ENCODE assay signal across 17 cellular contexts in genomic region chr9:89534464-89534863, GRCh38. TPM values are rescaled to one million over a fixed set of nuclear protein-coding genes. Genes with fewer than 3 reads are reported as not detected.
DNase-seq lines count a peak whose midpoint lies in the region; ATAC-seq and TF ChIP-seq lines count a peak whose summit lies in the region.
"Had no signal": no experiment of that assay in that cellular context is flagged by ENCODE, and none has a peak within 500 bp of the region (broad histone marks: within the 10 kb centered on the region; RNA-seq: fewer than 3 reads in every experiment).

No MANE protein-coding gene starts in this region.

- DNase-seq in CD4-positive, alpha-beta T cell = no peak
- DNase-seq in DND-41 (no peak), nephron progenitor cell (peak; percentile 42), Ammon's horn (ENCODE audit: low spot score) (no peak), hypothalamus (lab: John Stamatoyannopoulos, UW) (no peak)
- no peak for DNase-seq in activated naive CD8-positive, alpha-beta T cell treated with anti-CD3 and anti-CD28 coated beads, Interleukin-2, amount 50 U/mL, for 24 hours
- DNase-seq: brain microvascular endothelial cell; heart left ventricle; NCI-H1436 treated with DMSO at 0.1 percent for 48 hours; NCI-H2227 treated with DMSO at 0.1 percent for 48 hours; NK-92 treated with Interleukin-12 subunit alpha and Interleukin-12 subunit beta, amount 100 ng/mL, for 24 hours had no signal

- intact Hi-C loops in CD4-positive, alpha-beta T cell (cut with DNase I, micrococcal nuclease) = no loop called here

- peak overlapping the region; percentile 94 for H3K27ac Mint-ChIP-seq in CD4-positive, alpha-beta T cell
- peak overlapping the region; percentile 89 for H3K27ac Mint-ChIP-seq in activated naive CD8-positive, alpha-beta T cell treated with anti-CD3 and anti-CD28 coated beads, Interleukin-2, amount 50 U/mL, for 24 hours
- H3K27ac Mint-ChIP-seq in nephron progenitor cell = peak overlapping the region; percentile 14
- H3K27ac Mint-ChIP-seq: dendritic cell treated with granulocyte-macrophage colony-stimulating factor and Interleukin-4, amounts not matched to agents 40 ng/mL and 50 ng/mL, for 4 days; progenitor cell of endocrine pancreas had no signal

- H3K4me3 ChIP-seq in DND-41 (ENCODE audit: low read depth in 1 of 2, low read length in 2 of 2) = no peak overlapping the region
- H3K4me3 ChIP-seq: BLaER1 treated with 17β-estradiol and CSF1 and Interleukin-3, amounts not matched to agents 10 nM and 100 nM; esophagus muscularis mucosa; heart left ventricle had no signal

- POLR2A ChIA-PET in CD4-positive, alpha-beta T cell (lab: Charles Lee) = interaction anchor here (0.8 to 3.8 kb wide), 5 partner anchors 11 to 36 kb away, joined by 3 to 11 read pairs (median 3); no protein-coding TSS in a partner anchor

- H4K20me1 ChIP-seq in DND-41 (ENCODE audit: insufficient read depth, low read length) = no peaks in the 10 kb centered on the region
- H4K20me1 ChIP-seq: BLaER1 treated with 17β-estradiol and CSF1 and Interleukin-3, amounts not matched to agents 10 nM and 100 nM had no signal

- peaks cover 99% of the 10 kb centered on the region for H3K4me1 Mint-ChIP-seq in CD4-positive, alpha-beta T cell (ENCODE audit: low read depth)
- peaks cover 96% of the 10 kb centered on the region for H3K4me1 Mint-ChIP-seq in activated naive CD8-positive, alpha-beta T cell treated with anti-CD3 and anti-CD28 coated beads, Interleukin-2, amount 50 U/mL, for 24 hours
- H3K4me1 Mint-ChIP-seq in nephron progenitor cell = peaks cover 45% of the 10 kb centered on the region

- no peaks in the 10 kb centered on the region for H3K36me3 ChIP-seq in DND-41 (ENCODE audit: insufficient read depth, low read length)
- H3K36me3 ChIP-seq: BLaER1 treated with 17β-estradiol and CSF1 and Interleukin-3, amounts not matched to agents 10 nM and 100 nM; brain microvascular endothelial cell; esophagus muscularis mucosa; heart left ventricle had no signal

- no peak overlapping the region for H2AFZ ChIP-seq in DND-41 (ENCODE audit: low read depth, low read length)

- no peaks in the 10 kb centered on the region for H3K9me3 Mint-ChIP-seq in CD4-positive, alpha-beta T cell
- no peaks in the 10 kb centered on the region for H3K9me3 Mint-ChIP-seq in activated naive CD8-positive, alpha-beta T cell treated with anti-CD3 and anti-CD28 coated beads, Interleukin-2, amount 50 U/mL, for 24 hours
- peaks cover 20% of the 10 kb centered on the region for H3K9me3 Mint-ChIP-seq in nephron progenitor cell
- H3K9me3 Mint-ChIP-seq: dendritic cell treated with granulocyte-macrophage colony-stimulating factor and Interleukin-4, amounts not matched to agents 40 ng/mL and 50 ng/mL, for 4 days had no signal

- no peaks in the 10 kb centered on the region for H3K9me3 ChIP-seq in CD4-positive, alpha-beta T cell (ENCODE audit: control insufficient read depth, low read length)
- H3K9me3 ChIP-seq in DND-41 (ENCODE audit: insufficient read depth, low read length, severe bottlenecking) = no peaks in the 10 kb centered on the region
- H3K9me3 ChIP-seq: esophagus muscularis mucosa, heart left ventricle had no signal

- peaks cover 72% of the 10 kb centered on the region for H3K4me1 ChIP-seq in DND-41 (ENCODE audit: insufficient read depth, low read length)
- H3K4me1 ChIP-seq: esophagus muscularis mucosa had no signal

- no peak for ATAC-seq in CD4-positive, alpha-beta T cell (ENCODE audit: poor library complexity)
- ATAC-seq in DND-41 (ENCODE audit: insufficient read depth, low read depth) = no peak
- no peak for ATAC-seq in activated naive CD8-positive, alpha-beta T cell treated with anti-CD3 and anti-CD28 coated beads, Interleukin-2, amount 50 U/mL, for 24 hours
- ATAC-seq in HG02763 (IDR thresholded peaks at IDR 0.05; ENCODE audit: unreplicated experiment) = no peak
- ATAC-seq: activated CD4-positive, CD25-positive, alpha-beta regulatory T cell treated with anti-CD3 and anti-CD28 coated beads, Interleukin-2, amount 50 U/mL, for 24 hours; heart left ventricle had no signal

- H3K9ac ChIP-seq in DND-41 (ENCODE audit: low read depth, low read length) = no peak overlapping the region
- H3K9ac ChIP-seq: BLaER1 treated with 17β-estradiol and CSF1 and Interleukin-3, amounts not matched to agents 10 nM and 100 nM had no signal

- H3K36me3 Mint-ChIP-seq in CD4-positive, alpha-beta T cell (ENCODE audit: low read depth) = no peaks in the 10 kb centered on the region
- peaks cover 3% of the 10 kb centered on the region for H3K36me3 Mint-ChIP-seq in activated naive CD8-positive, alpha-beta T cell treated with anti-CD3 and anti-CD28 coated beads, Interleukin-2, amount 50 U/mL, for 24 hours (ENCODE audit: low read depth)
- no peaks in the 10 kb centered on the region for H3K36me3 Mint-ChIP-seq in nephron progenitor cell (ENCODE audit: low read depth)

- TF ChIP-seq CTCF in CD4-positive, alpha-beta T cell (IDR thresholded peaks at IDR 0.05) = no peak
- TF ChIP-seq CTCF in DND-41 (IDR thresholded peaks at IDR 0.05; ENCODE audit: borderline replicate concordance, extremely low read depth, low read length, poor library complexity, severe bottlenecking) (no peak), nephron progenitor cell (IDR thresholded peaks at IDR 0.05) (no peak)

- H3K4me3 Mint-ChIP-seq in CD4-positive, alpha-beta T cell = peak overlapping the region; percentile 43
- H3K4me3 Mint-ChIP-seq in activated naive CD8-positive, alpha-beta T cell treated with anti-CD3 and anti-CD28 coated beads, Interleukin-2, amount 50 U/mL, for 24 hours = peak overlapping the region; percentile 4
- H3K4me3 Mint-ChIP-seq in nephron progenitor cell = peak overlapping the region; percentile 22
- H3K4me3 Mint-ChIP-seq: dendritic cell treated with granulocyte-macrophage colony-stimulating factor and Interleukin-4, amounts not matched to agents 40 ng/mL and 50 ng/mL, for 4 days had no signal

- H3K27ac ChIP-seq in CD4-positive, alpha-beta T cell (ENCODE audit: low read depth, low read length) = no peak overlapping the region
- peak overlapping the region; percentile 94 for H3K27ac ChIP-seq in DND-41 (ENCODE audit: low read length)
- H3K27ac ChIP-seq: brain microvascular endothelial cell, esophagus muscularis mucosa, heart left ventricle had no signal

- no peak overlapping the region for H3K4me2 ChIP-seq in DND-41 (ENCODE audit: insufficient read depth, low read length)
- H3K4me2 ChIP-seq: BLaER1 treated with 17β-estradiol and CSF1 and Interleukin-3, amounts not matched to agents 10 nM and 100 nM had no signal

- no peaks in the 10 kb centered on the region for H3K27me3 Mint-ChIP-seq in CD4-positive, alpha-beta T cell
- no peaks in the 10 kb centered on the region for H3K27me3 Mint-ChIP-seq in activated naive CD8-positive, alpha-beta T cell treated with anti-CD3 and anti-CD28 coated beads, Interleukin-2, amount 50 U/mL, for 24 hours
- H3K27me3 Mint-ChIP-seq in nephron progenitor cell (ENCODE audit: low read depth, poor library complexity) = peaks cover 3% of the 10 kb centered on the region
- H3K27me3 Mint-ChIP-seq: progenitor cell of endocrine pancreas had no signal

- CTCF ChIA-PET in CD4-positive, alpha-beta T cell (lab: Charles Lee) = interaction anchor here (3.2 kb wide), 1 partner anchor 14 kb away, joined by 19 read pairs; no protein-coding TSS in a partner anchor

- H3K79me2 ChIP-seq in DND-41 (ENCODE audit: insufficient read depth, low read length) = peaks cover 5% of the 10 kb centered on the region; the same call in 1 of the 2 replicates

- no peaks in the 10 kb centered on the region for H3K27me3 ChIP-seq in CD4-positive, alpha-beta T cell (ENCODE audit: control insufficient read depth, insufficient read depth, low read length)
- no peaks in the 10 kb centered on the region for H3K27me3 ChIP-seq in DND-41 (ENCODE audit: insufficient read depth, low read length, poor library complexity)
- H3K27me3 ChIP-seq: brain microvascular endothelial cell, heart left ventricle had no signal

RNA-seq across cellular contexts. Expression of gene SEMA4D, which starts 36.6 kb away (rescaled TPM):
- total RNA-seq in CD4-positive, alpha-beta T cell = 100 to 1,000 TPM; 399 to 430 TPM

Comparison
In these comparisons a context has a peak if more than half of its experiments do, and no peak if none do; other contexts are left out.
1. H3K27ac Mint-ChIP-seq: peak in every context shown above with its lines; median percentile 94 in CD4-positive, alpha-beta T cell; 89 in activated naive CD8-positive, alpha-beta T cell treated with anti-CD3 and anti-CD28 coated beads, Interleukin-2, amount 50 U/mL, for 24 hours; 14 in nephron progenitor cell.